In genomic region chr16:53703590-53704444, GRCh38 we compare ENCODE assay signal across 1 cellular context.
TF ChIP-seq lines count a peak whose summit lies in the region.

TSS of gene FTO (plus strand) at chr16:53704156.
TSS of gene RPGRIP1L (minus strand) at chr16:53703859. CDS start at chr16:53700723, 3,136 bp downstream.

TF ChIP-seq in GM12878, 131 proteins besides CTCF, POLR2A, EP300 and RAD21 (continued from another document and continues in another):
- no peak for TF ChIP-seq BCL3 (IDR thresholded peaks at IDR 0.05; ENCODE audit: borderline replicate concordance, insufficient read depth, low read depth, low read length, poor library complexity, severe bottlenecking)
- no peak for TF ChIP-seq PBX3 (IDR thresholded peaks at IDR 0.05; ENCODE audit: insufficient replicate concordance, low read depth, low read length)
- TF ChIP-seq MYC (IDR thresholded peaks at IDR 0.05; ENCODE audit: insufficient read depth, insufficient read length, insufficient replicate concordance, low read length, severe bottlenecking), result peak; percentile 7
- TF ChIP-seq CREM (IDR thresholded peaks at IDR 0.05; ENCODE audit: low read depth), result peak; percentile 95
- TF ChIP-seq STAT1 (conservative IDR thresholded peaks at IDR 0.05), result peak; percentile 68; the same call in 1 of the 2 replicates
- no peak for TF ChIP-seq JUNB (IDR thresholded peaks at IDR 0.05)
- TF ChIP-seq HCFC1 (IDR thresholded peaks at IDR 0.05; ENCODE audit: low read length), result peak; percentile 97
- no peak for TF ChIP-seq NR2C2 (IDR thresholded peaks at IDR 0.05; ENCODE audit: borderline replicate concordance, control insufficient read depth, insufficient read length, low read depth)
- peak; percentile 86 to 89 for TF ChIP-seq IKZF2 (IDR thresholded peaks at IDR 0.05)
- no peak for TF ChIP-seq ZNF24 (IDR thresholded peaks at IDR 0.05)
- TF ChIP-seq ZZZ3 (IDR thresholded peaks at IDR 0.05; ENCODE audit: control insufficient read depth, insufficient read length, low read depth), result no peak
- TF ChIP-seq ZNF384 (IDR thresholded peaks at IDR 0.05; ENCODE audit: borderline replicate concordance, low read depth, low read length), result no peak
- TF ChIP-seq BRCA1 (IDR thresholded peaks at IDR 0.05; ENCODE audit: low read depth, low read length), result peak; percentile 69
- TF ChIP-seq CHD1 (IDR thresholded peaks at IDR 0.05; ENCODE audit: low read depth, low read length), result no peak
- TF ChIP-seq BACH1 (IDR thresholded peaks at IDR 0.05; ENCODE audit: borderline replicate concordance), result no peak
- peak; percentile 96 for TF ChIP-seq TARDBP (IDR thresholded peaks at IDR 0.05; ENCODE audit: borderline replicate concordance)
- peak; percentile 88 for TF ChIP-seq CBFB (IDR thresholded peaks at IDR 0.05; ENCODE audit: low read depth)
- TF ChIP-seq RELB (IDR thresholded peaks at IDR 0.05; ENCODE audit: low read depth), result peak; percentile 76
- no peak for TF ChIP-seq SMC3 (IDR thresholded peaks at IDR 0.05; ENCODE audit: borderline replicate concordance, low read length)
- peak; percentile 94 for TF ChIP-seq SIX5 (IDR thresholded peaks at IDR 0.05; ENCODE audit: low read depth, low read length, severe bottlenecking)
- peak; percentile 76 for TF ChIP-seq IRF5 (IDR thresholded peaks at IDR 0.05; ENCODE audit: borderline replicate concordance)
- TF ChIP-seq RUNX3 (IDR thresholded peaks at IDR 0.05; ENCODE audit: low read length), result peak; percentile 85
- TF ChIP-seq MXI1 (IDR thresholded peaks at IDR 0.05; ENCODE audit: low read depth, low read length), result peak; percentile 94
- TF ChIP-seq E4F1 (IDR thresholded peaks at IDR 0.05; ENCODE audit: borderline replicate concordance, partially characterized antibody), result no peak
- no peak for TF ChIP-seq ZNF274 (IDR thresholded peaks at IDR 0.05; ENCODE audit: insufficient read depth, insufficient read length)
- TF ChIP-seq RAD51 (IDR thresholded peaks at IDR 0.05), result peak; percentile 46
- TF ChIP-seq SREBF2 (IDR thresholded peaks at IDR 0.05; ENCODE audit: low read length), result no peak
- no peak for TF ChIP-seq ZBTB4 (CRISPR knock-in tag; IDR thresholded peaks at IDR 0.05)
- TF ChIP-seq REST (IDR thresholded peaks at IDR 0.05; ENCODE audit: low read depth, low read length), result no peak
- TF ChIP-seq MAX (IDR thresholded peaks at IDR 0.05; ENCODE audit: low read depth, low read length), result peak; percentile 67; the same call in 1 of the 2 replicates
- no peak for TF ChIP-seq PML (IDR thresholded peaks at IDR 0.05; ENCODE audit: low read length)
- no peak for TF ChIP-seq SUZ12 (IDR thresholded peaks at IDR 0.05; ENCODE audit: unreplicated experiment)
- peak; percentile 91 for TF ChIP-seq SIN3A (IDR thresholded peaks at IDR 0.05; ENCODE audit: low read depth, low read length)
- no peak for TF ChIP-seq NRF1 (conservative IDR thresholded peaks at IDR 0.05; ENCODE audit: low read depth, low read length)
- TF ChIP-seq SMAD1 (IDR thresholded peaks at IDR 0.05; ENCODE audit: low read depth, partially characterized antibody), result no peak
- peak; percentile 58; the same call in 1 of the 2 replicates for TF ChIP-seq MLLT1 (IDR thresholded peaks at IDR 0.05)
- TF ChIP-seq E2F4 (IDR thresholded peaks at IDR 0.05; ENCODE audit: low read depth, low read length), result no peak; the same call in 1 of the 2 replicates
